ENCODE assay signal across 19 cellular contexts in the genomic region with DNA sequence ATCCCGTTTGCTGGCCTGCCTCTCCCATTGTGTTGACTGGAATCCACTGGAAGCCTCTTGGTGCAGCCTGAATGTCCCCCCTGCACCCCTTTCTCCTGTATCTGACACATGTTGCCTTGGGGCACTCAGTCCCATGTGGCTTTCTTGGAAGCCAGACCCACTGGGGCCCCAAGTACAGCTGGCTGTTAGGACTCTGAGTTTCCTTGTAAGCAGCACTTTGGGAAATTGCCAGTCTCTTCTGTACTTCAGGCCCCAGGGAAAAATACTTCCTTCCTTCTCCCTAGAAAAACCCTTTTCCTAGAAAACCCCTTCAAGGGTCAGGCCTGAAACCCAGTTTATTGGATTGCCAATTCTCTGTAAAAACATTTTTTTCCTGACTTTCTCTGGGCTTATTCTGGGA.
DNase-seq lines count a peak whose midpoint lies in the region; ATAC-seq, FAIRE-seq and TF ChIP-seq lines count a peak whose summit lies in the region.
"Had no signal": no experiment of that assay in that cellular context is flagged by ENCODE, and none has a peak within 500 bp of the region (broad histone marks: within the 10 kb centered on the region; RNA-seq: fewer than 3 reads in every experiment).

No MANE protein-coding gene starts in this region.

- H2AK5ac ChIP-seq in mesenchymal stem cell (ENCODE audit: low read length, severe bottlenecking), result peak overlapping the region; percentile 99

- H3K27me3 ChIP-seq in SK-N-SH (ENCODE audit: insufficient read depth), result no peaks in the 10 kb centered on the region
- no peaks in the 10 kb centered on the region for H3K27me3 ChIP-seq in astrocyte (ENCODE audit: insufficient read depth, low read length)
- H3K27me3 ChIP-seq in mesenchymal stem cell (ENCODE audit: control insufficient read depth in 1 of 2, insufficient read depth in 1 of 2, low read length in 2 of 2), result no peaks in the 10 kb centered on the region

- H3K9me3 ChIP-seq in SK-N-SH (no peaks in the 10 kb centered on the region), astrocyte (ENCODE audit: insufficient read depth, low read depth, low read length) (no peaks in the 10 kb centered on the region), mesenchymal stem cell (ENCODE audit: control insufficient read depth, low read length) (no peaks in the 10 kb centered on the region)

- TF ChIP-seq CTCF in SK-N-SH (IDR thresholded peaks at IDR 0.05) (no peak), astrocyte (IDR thresholded peaks at IDR 0.05; ENCODE audit: insufficient read depth, low read depth, low read length) (no peak), WTC11 (IDR thresholded peaks at IDR 0.05) (no peak)

- H4K20me1 ChIP-seq in SK-N-SH (ENCODE audit: insufficient read depth) (no peaks in the 10 kb centered on the region), astrocyte (ENCODE audit: insufficient read depth, low read length) (no peaks in the 10 kb centered on the region)

- H3K4me3 Mint-ChIP-seq in astrocyte (ENCODE audit: unreplicated experiment) (no peak overlapping the region), WTC11 (no peak overlapping the region)
- H3K4me3 Mint-ChIP-seq: activated CD4-positive, alpha-beta memory T cell treated with anti-CD3 and anti-CD28 coated beads for 36 hours; activated naive CD8-positive, alpha-beta T cell treated with anti-CD3 and anti-CD28 coated beads, Interleukin-2, amount 10 ng/mL, durations not matched to agents 7 days and 5 days; CD4-positive, alpha-beta T cell had no signal

- no CpG with 5 or more reads among the region's 1 CpG for WGBS in SK-N-SH (ENCODE audit: low lambda C conversion rate)
- 61% methylated on average over 1 of the region's 1 CpG for WGBS in mesenchymal stem cell

- H3K4me1 Mint-ChIP-seq in astrocyte (ENCODE audit: low read depth, unreplicated experiment) (peaks cover 18% of the 10 kb centered on the region), WTC11 (no peaks in the 10 kb centered on the region; the same call in 1 of the 2 replicates)
- H3K4me1 Mint-ChIP-seq: activated naive CD8-positive, alpha-beta T cell treated with anti-CD3 and anti-CD28 coated beads, Interleukin-2, amount 10 ng/mL, durations not matched to agents 7 days and 5 days had no signal

- no peak for FAIRE-seq in astrocyte (lab: Jason Lieb, UNC)
- FAIRE-seq: GM12891, HTR-8/SVneo had no signal

- peaks cover under 1% of the 10 kb centered on the region for H3F3A ChIP-seq in SK-N-SH (replicated peaks; ENCODE audit: insufficient read depth)

- no peak for TF ChIP-seq EP300 in SK-N-SH (IDR thresholded peaks at IDR 0.05; ENCODE audit: borderline replicate concordance in 1 of 2, low read depth in 1 of 2, low read length in 1 of 2)

- no peaks in the 10 kb centered on the region for H3K36me3 ChIP-seq in SK-N-SH (replicated peaks in 1 of 2; ENCODE audit: control insufficient read depth in 1 of 2, insufficient read depth in 2 of 2, low read length in 1 of 2)
- no peaks in the 10 kb centered on the region for H3K36me3 ChIP-seq in astrocyte (ENCODE audit: insufficient read depth, low read length)
- no peaks in the 10 kb centered on the region for H3K36me3 ChIP-seq in mesenchymal stem cell (ENCODE audit: control insufficient read depth in 1 of 2, insufficient read depth in 2 of 2, low read depth in 1 of 2, low read length in 2 of 2)

- no peak overlapping the region for H2BK120ac ChIP-seq in mesenchymal stem cell (ENCODE audit: low read depth, low read length)

- H3K27ac Mint-ChIP-seq in astrocyte (ENCODE audit: unreplicated experiment) (no peak overlapping the region), WTC11 (no peak overlapping the region; the same call in 1 of the 2 replicates)
- H3K27ac Mint-ChIP-seq: activated CD4-positive, alpha-beta memory T cell treated with anti-CD3 and anti-CD28 coated beads for 36 hours; activated naive CD8-positive, alpha-beta T cell treated with anti-CD3 and anti-CD28 coated beads, Interleukin-2, amount 10 ng/mL, durations not matched to agents 7 days and 5 days; CD4-positive, alpha-beta T cell had no signal

- H2BK12ac ChIP-seq in mesenchymal stem cell (ENCODE audit: low read length in 2 of 2), result no peak overlapping the region

- H3K9me3 Mint-ChIP-seq in astrocyte (ENCODE audit: unreplicated experiment) (peaks cover 8% of the 10 kb centered on the region), WTC11 (peaks cover 14% of the 10 kb centered on the region)
- H3K9me3 Mint-ChIP-seq: activated naive CD8-positive, alpha-beta T cell treated with anti-CD3 and anti-CD28 coated beads, Interleukin-2, amount 10 ng/mL, durations not matched to agents 7 days and 5 days; CD4-positive, alpha-beta T cell had no signal

- no peaks in the 10 kb centered on the region for H3K79me1 ChIP-seq in mesenchymal stem cell (replicated peaks; ENCODE audit: low read length, poor library complexity, severe bottlenecking)

- CTCF ChIA-PET in SK-N-SH (lab: Yijun Ruan, JAX), result interaction anchor here (1.1 to 4.1 kb wide), 3 partner anchors 20 to 434 kb away, joined by 3 to 18 read pairs (median 8); no protein-coding TSS in a partner anchor
- CTCF ChIA-PET in WTC11 (lab: Charles Lee), result interaction anchor here (0.7 to 2.4 kb wide), 2 partner anchors 20 to 21 kb away, joined by 3 to 13 read pairs; no protein-coding TSS in a partner anchor

- H2AFZ ChIP-seq in SK-N-SH (ENCODE audit: low read depth) (no peak overlapping the region), astrocyte (ENCODE audit: low read depth, low read length) (peak overlapping the region; percentile 13), mesenchymal stem cell (ENCODE audit: low read depth, low read length) (no peak overlapping the region)
- H2AFZ ChIP-seq: parathyroid adenoma had no signal

- no peaks in the 10 kb centered on the region for H3K9me2 ChIP-seq in SK-N-SH

- no peak overlapping the region for H3K4ac ChIP-seq in mesenchymal stem cell (ENCODE audit: low read depth in 1 of 2, low read length in 2 of 2)

- H3K79me2 ChIP-seq in SK-N-SH (ENCODE audit: insufficient read depth) (no peaks in the 10 kb centered on the region), astrocyte (ENCODE audit: insufficient read depth, low read length) (no peaks in the 10 kb centered on the region)
- H3K79me2 ChIP-seq: parathyroid adenoma had no signal

- no peak overlapping the region for H3K23ac ChIP-seq in mesenchymal stem cell (ENCODE audit: low read length in 2 of 2)

- H3K27me3 Mint-ChIP-seq in astrocyte (ENCODE audit: low read depth, unreplicated experiment), result peaks cover 3% of the 10 kb centered on the region
- no peaks in the 10 kb centered on the region for H3K27me3 Mint-ChIP-seq in WTC11 (ENCODE audit: low read depth)
- H3K27me3 Mint-ChIP-seq: activated CD4-positive, alpha-beta memory T cell treated with anti-CD3 and anti-CD28 coated beads for 36 hours; activated naive CD8-positive, alpha-beta T cell treated with anti-CD3 and anti-CD28 coated beads, Interleukin-2, amount 10 ng/mL, durations not matched to agents 7 days and 5 days had no signal

- H3K4me1 ChIP-seq in SK-N-SH (ENCODE audit: control insufficient read depth in 1 of 2, insufficient read depth in 2 of 2, low read depth in 1 of 2, low read length in 1 of 2) (peaks cover 27 to 67% of the 10 kb centered on the region in 2 experiments; a peak in 3 of 4 replicates), astrocyte (ENCODE audit: insufficient read depth, low read length) (peaks cover 20% of the 10 kb centered on the region), mesenchymal stem cell (ENCODE audit: control insufficient read depth, insufficient read depth, low read depth, low read length) (peaks cover 21% of the 10 kb centered on the region)
- H3K4me1 ChIP-seq: parathyroid adenoma had no signal

- H3K36me3 Mint-ChIP-seq in astrocyte (ENCODE audit: low read depth, unreplicated experiment), result peaks cover 4% of the 10 kb centered on the region
- H3K36me3 Mint-ChIP-seq in WTC11, result peaks cover 9% of the 10 kb centered on the region
- H3K36me3 Mint-ChIP-seq: activated CD4-positive, alpha-beta memory T cell treated with anti-CD3 and anti-CD28 coated beads for 36 hours; activated naive CD8-positive, alpha-beta T cell treated with anti-CD3 and anti-CD28 coated beads, Interleukin-2, amount 10 ng/mL, durations not matched to agents 7 days and 5 days had no signal

- no peak overlapping the region for H2BK15ac ChIP-seq in mesenchymal stem cell (ENCODE audit: low read depth, poor library complexity, severe bottlenecking)

- H3K4me3 ChIP-seq in SK-N-SH (ENCODE audit: low read depth in 2 of 2, low read length in 1 of 2) (no peak overlapping the region), astrocyte (ENCODE audit: insufficient read depth, low read depth, low read length) (no peak overlapping the region), mesenchymal stem cell (ENCODE audit: insufficient read depth in 1 of 2, low read depth in 1 of 2, low read length in 2 of 2) (no peak overlapping the region)

- no peak overlapping the region; the same call in 1 of the 2 replicates for H3K4me2 ChIP-seq in SK-N-SH
- H3K4me2 ChIP-seq in astrocyte (ENCODE audit: low read length), result no peak overlapping the region
- H3K4me2 ChIP-seq in mesenchymal stem cell (ENCODE audit: low read length, poor library complexity, severe bottlenecking), result no peak overlapping the region

- H4K91ac ChIP-seq in mesenchymal stem cell (ENCODE audit: low read length), result no peak overlapping the region

- no peak for DNase-seq in SK-N-SH
- no peak for DNase-seq in astrocyte (ENCODE audit: low read depth)
- no peak for DNase-seq in mesenchymal stem cell
- no peak for DNase-seq in substantia nigra (lab: John Stamatoyannopoulos, UW)
- no peak for DNase-seq in stimulated activated CD4-positive, alpha-beta T cell treated with anti-CD3 and anti-CD28 coated beads, Interleukin-2, amount 100 ng/mL, for 24 hours
- DNase-seq in WTC11 (ENCODE audit: low spot score), result no peak
- DNase-seq: ACHN; activated CD4-positive, alpha-beta memory T cell treated with anti-CD3 and anti-CD28 coated beads for 36 hours; activated naive CD8-positive, alpha-beta T cell treated with anti-CD3 and anti-CD28 coated beads, Interleukin-2, amount 10 ng/mL, durations not matched to agents 7 days and 5 days; CD4-positive, alpha-beta T cell; glutamatergic neuron; mammary epithelial cell; NCI-H1092; NCI-H524 had no signal

- H2BK5ac ChIP-seq in mesenchymal stem cell (ENCODE audit: low read depth, low read length, poor library complexity, severe bottlenecking), result no peak overlapping the region

- no peak for ATAC-seq in SK-N-SH treated with all-trans-retinoic acid at 6 μM for 48 hours
- ATAC-seq in GM21390 (IDR thresholded peaks at IDR 0.05; ENCODE audit: unreplicated experiment), result no peak
- ATAC-seq in WTC11, result no peak

- no peak overlapping the region for H4K8ac ChIP-seq in mesenchymal stem cell (ENCODE audit: low read length)

- H3K9ac ChIP-seq in SK-N-SH (no peak overlapping the region; the same call in 1 of the 2 replicates), astrocyte (ENCODE audit: low read length) (no peak overlapping the region), mesenchymal stem cell (ENCODE audit: low read length) (no peak overlapping the region)
- H3K9ac ChIP-seq: parathyroid adenoma had no signal

- H3K14ac ChIP-seq in mesenchymal stem cell (ENCODE audit: low read length in 2 of 2), result peak overlapping the region in 1 of 2 experiments; percentile 44

- H3K18ac ChIP-seq in mesenchymal stem cell (ENCODE audit: low read depth in 1 of 2, low read length in 2 of 2), result no peak overlapping the region

- TF ChIP-seq RAD21 in SK-N-SH (IDR thresholded peaks at IDR 0.05; ENCODE audit: low read length), result no peak

- H3K27ac ChIP-seq in SK-N-SH (ENCODE audit: low read depth in 2 of 2, low read length in 1 of 2) (peak overlapping the region; percentile 50 to 85), astrocyte (ENCODE audit: low read depth, low read length) (no peak overlapping the region), mesenchymal stem cell (ENCODE audit: low read length, poor library complexity, severe bottlenecking) (no peak overlapping the region), substantia nigra (ENCODE audit: low read depth, low read length, poor library complexity, severe bottlenecking) (peak overlapping the region; percentile 39)
- H3K27ac ChIP-seq: parathyroid adenoma had no signal

- POLR2A ChIA-PET in SK-N-SH (lab: Yijun Ruan, JAX) (interaction anchor here (0.6 kb wide), 1 partner anchor 21 kb away, joined by 3 read pairs; no protein-coding TSS in a partner anchor), WTC11 (lab: Charles Lee) (no interaction called here)

Comparison
In these comparisons a context has a peak if more than half of its experiments do, and no peak if none do; other contexts are left out.
1. H3K27ac ChIP-seq: peak in SK-N-SH (2 of 2) and substantia nigra (single experiment); none in astrocyte (single experiment) and mesenchymal stem cell (single experiment).